Comparison of ENCODE assay signal across 1 cellular context in genomic region chr5:179820483-179821297, GRCh38.
TF ChIP-seq lines count a peak whose summit lies in the region.

Gene SQSTM1 (plus strand): TSS chr5:179820905. CDS start chr5:179820937, 32 bp downstream.

TF ChIP-seq in K562, 482 proteins besides CTCF, POLR2A, EP300 and RAD21 (continued from another document and continues in another):
- TF ChIP-seq MGA (IDR thresholded peaks at IDR 0.05) (no peak), ARID3A (IDR thresholded peaks at IDR 0.05; ENCODE audit: borderline replicate concordance, low read depth, low read length) (no peak), ETS2 (tag; IDR thresholded peaks at IDR 0.05; ENCODE audit: borderline replicate concordance, poor library complexity, severe bottlenecking) (no peak), ZNF274 (IDR thresholded peaks at IDR 0.05; ENCODE audit: borderline replicate concordance, low read depth, low read length) (no peak), SRSF1 (IDR thresholded peaks at IDR 0.05; ENCODE audit: low read depth, low read length) (no peak), ZNF347 (CRISPR knock-in tag; IDR thresholded peaks at IDR 0.05; ENCODE audit: low read depth) (no peak), ATF2 (CRISPR knock-in tag; IDR thresholded peaks at IDR 0.05) (peak; percentile 71; the same call in 1 of the 2 replicates), ZNF395 (CRISPR knock-in tag; IDR thresholded peaks at IDR 0.05) (no peak), MCM7 (IDR thresholded peaks at IDR 0.05) (no peak), TGIF2 (CRISPR knock-in tag; IDR thresholded peaks at IDR 0.05) (no peak), ZNF609 (CRISPR knock-in tag; IDR thresholded peaks at IDR 0.05; ENCODE audit: borderline replicate concordance) (no peak), ATF4 (CRISPR knock-in tag; IDR thresholded peaks at IDR 0.05) (0 out of 2 replicates have a peak, but pooled peaks have one; percentile 25), NCOA1 (IDR thresholded peaks at IDR 0.05; ENCODE audit: low read depth) (no peak), POLR2G (IDR thresholded peaks at IDR 0.05; ENCODE audit: low read depth, low read length) (peak; percentile 96), ZFX (CRISPR knock-in tag; IDR thresholded peaks at IDR 0.05) (peak; percentile 97), ZNF511 (CRISPR knock-in tag; IDR thresholded peaks at IDR 0.05) (peak; percentile 21), OTX1 (CRISPR knock-in tag; IDR thresholded peaks at IDR 0.05) (no peak), RBFOX2 (IDR thresholded peaks at IDR 0.05; ENCODE audit: low read depth, low read length) (peak; percentile 96), NR3C1 (CRISPR knock-in tag; IDR thresholded peaks at IDR 0.05) (peak; percentile 84), ZNF740 (CRISPR knock-in tag; IDR thresholded peaks at IDR 0.05) (0 out of 2 replicates have a peak, but pooled peaks have one; percentile 2), ZNF740 (tag; IDR thresholded peaks at IDR 0.05) (no peak), ZNF253 (CRISPR knock-in tag; conservative IDR thresholded peaks at IDR 0.05) (no peak), MED1 (CRISPR knock-in tag; IDR thresholded peaks at IDR 0.05; ENCODE audit: borderline replicate concordance) (no peak), GABPB2 (CRISPR knock-in tag; conservative IDR thresholded peaks at IDR 0.05) (no peak), KDM1A (IDR thresholded peaks at IDR 0.05) (no peak), HNRNPK (IDR thresholded peaks at IDR 0.05; ENCODE audit: low read depth, low read length, poor library complexity, severe bottlenecking) (peak; percentile 40), HDGF (IDR thresholded peaks at IDR 0.05) (0 out of 2 replicates have a peak, but pooled peaks have one; percentile 57), SRF (CRISPR knock-in tag; IDR thresholded peaks at IDR 0.05) (peak in 1 of 2 experiments; percentile 50; a peak in 1 of 4 replicates), RAD51 (IDR thresholded peaks at IDR 0.05; ENCODE audit: borderline replicate concordance, low read depth) (no peak), NFIX (CRISPR knock-in tag; IDR thresholded peaks at IDR 0.05; ENCODE audit: low read depth) (no peak), ZNF217 (CRISPR knock-in tag; IDR thresholded peaks at IDR 0.05) (no peak), MTA3 (IDR thresholded peaks at IDR 0.05; ENCODE audit: borderline replicate concordance) (peak; percentile 97), ARID1B (IDR thresholded peaks at IDR 0.05) (peak; percentile 74), GATA2 (CRISPR knock-in tag; IDR thresholded peaks at IDR 0.05) (no peak), POLR2AphosphoS2 (IDR thresholded peaks at IDR 0.05; ENCODE audit: low read length) (peak; percentile 97)
